Comparison of ENCODE assay signal across 18 cellular contexts in genomic region chr16:29151317-29151716, GRCh38.
A peak's percentile ranks its signal among the peaks of the same experiment; 100 is the strongest.
DNase-seq lines count a peak whose midpoint lies in the region; ATAC-seq and TF ChIP-seq lines count a peak whose summit lies in the region.
"Had no signal": no experiment of that assay in that cellular context is flagged by ENCODE, and none has a peak within 500 bp of the region (broad histone marks: within the 10 kb centered on the region; RNA-seq: fewer than 3 reads in every experiment).

No MANE protein-coding gene starts in this region.

- no peaks in the 10 kb centered on the region for H3K9me3 ChIP-seq in heart right ventricle
- no peaks in the 10 kb centered on the region for H3K9me3 ChIP-seq in T-helper 17 cell (ENCODE audit: control insufficient read depth, low read length, poor library complexity, severe bottlenecking)
- H3K9me3 ChIP-seq in mesenchymal stem cell (ENCODE audit: control insufficient read depth, low read length) = no peaks in the 10 kb centered on the region
- H3K9me3 ChIP-seq: SJSA1 had no signal

- CTCF ChIA-PET in activated CD8-positive, alpha-beta T cell treated with anti-CD3 and anti-CD28 coated beads for 36 hours (lab: Charles Lee) = no interaction called here

- no peak overlapping the region for H3K4ac ChIP-seq in mesenchymal stem cell (ENCODE audit: low read depth in 1 of 2, low read length in 2 of 2)

- no peak for TF ChIP-seq CTCF in heart right ventricle (IDR thresholded peaks at IDR 0.05)
- no peak for TF ChIP-seq CTCF in activated CD8-positive, alpha-beta T cell treated with anti-CD3 and anti-CD28 coated beads for 36 hours (IDR thresholded peaks at IDR 0.05)

- H3K27ac ChIP-seq in heart right ventricle = no peak overlapping the region
- H3K27ac ChIP-seq in mesenchymal stem cell (ENCODE audit: low read length, poor library complexity, severe bottlenecking) = no peak overlapping the region
- H3K27ac ChIP-seq: PC-9, SJSA1 had no signal

- peaks cover 4% of the 10 kb centered on the region for H3K36me3 Mint-ChIP-seq in T-helper 17 cell (ENCODE audit: low read depth)
- H3K36me3 Mint-ChIP-seq in activated CD8-positive, alpha-beta T cell treated with anti-CD3 and anti-CD28 coated beads for 36 hours (ENCODE audit: low read depth) = peaks cover 21% of the 10 kb centered on the region
- peaks cover 24 to 58% of the 10 kb centered on the region in 2 donors for H3K36me3 Mint-ChIP-seq in stimulated activated naive B cell treated with anti-CD40 and anti-IgM and Interleukin-4, amounts not matched to agents 10 μg/mL and 1 μg/mL and 100 μg/mL, for 72 hours

- no peaks in the 10 kb centered on the region for H3K27me3 ChIP-seq in heart right ventricle
- H3K27me3 ChIP-seq in mesenchymal stem cell (ENCODE audit: control insufficient read depth in 1 of 2, insufficient read depth in 1 of 2, low read length in 2 of 2) = no peaks in the 10 kb centered on the region
- H3K27me3 ChIP-seq: SJSA1 had no signal

- H4K8ac ChIP-seq in mesenchymal stem cell (ENCODE audit: low read length) = no peak overlapping the region

- peak overlapping the region; percentile 47 for H3K27ac Mint-ChIP-seq in T-helper 17 cell
- no peak overlapping the region for H3K27ac Mint-ChIP-seq in activated CD8-positive, alpha-beta T cell treated with anti-CD3 and anti-CD28 coated beads for 36 hours
- H3K27ac Mint-ChIP-seq in stimulated activated naive B cell treated with anti-CD40 and anti-IgM and Interleukin-4, amounts not matched to agents 10 μg/mL and 1 μg/mL and 100 μg/mL, for 72 hours = no peak overlapping the region
- H3K27ac Mint-ChIP-seq: B cell had no signal

- no peak overlapping the region for H3K14ac ChIP-seq in mesenchymal stem cell (ENCODE audit: low read length in 2 of 2)

- no peak overlapping the region for H2AFZ ChIP-seq in mesenchymal stem cell (ENCODE audit: low read depth, low read length)
- H2AFZ ChIP-seq: PC-9 had no signal

- WGBS in heart right ventricle, 2 donors = 95 to 98% methylated on average over 12 of the region's 12 CpGs
- 94% methylated on average over 12 of the region's 12 CpGs for WGBS in mesenchymal stem cell

- H3K23ac ChIP-seq in mesenchymal stem cell (ENCODE audit: low read length in 2 of 2) = no peak overlapping the region

- no peak overlapping the region for H3K4me3 ChIP-seq in heart right ventricle
- no peak overlapping the region for H3K4me3 ChIP-seq in mesenchymal stem cell (ENCODE audit: insufficient read depth in 1 of 2, low read depth in 1 of 2, low read length in 2 of 2)
- H3K4me3 ChIP-seq: PC-9, SJSA1 had no signal

- no peak overlapping the region for H3K4me2 ChIP-seq in mesenchymal stem cell (ENCODE audit: low read length, poor library complexity, severe bottlenecking)
- H3K4me2 ChIP-seq: PC-9 had no signal

- ATAC-seq in Right ventricle myocardium inferior (no peak), heart right ventricle (no peak), T-helper 17 cell (no peak)
- ATAC-seq in activated CD8-positive, alpha-beta T cell treated with anti-CD3 and anti-CD28 coated beads for 36 hours = no peak
- no peak for ATAC-seq in stimulated activated naive B cell treated with anti-CD40 and anti-IgM and Interleukin-4, amounts not matched to agents 10 μg/mL and 1 μg/mL and 100 μg/mL, for 72 hours (replicated peaks)

- no peak overlapping the region for H2BK120ac ChIP-seq in mesenchymal stem cell (ENCODE audit: low read depth, low read length)

- H2AK5ac ChIP-seq in mesenchymal stem cell (ENCODE audit: low read length, severe bottlenecking) = no peak overlapping the region

- H3K27me3 Mint-ChIP-seq in T-helper 17 cell = no peaks in the 10 kb centered on the region
- H3K27me3 Mint-ChIP-seq in activated CD8-positive, alpha-beta T cell treated with anti-CD3 and anti-CD28 coated beads for 36 hours = no peaks in the 10 kb centered on the region
- H3K27me3 Mint-ChIP-seq in stimulated activated naive B cell treated with anti-CD40 and anti-IgM and Interleukin-4, amounts not matched to agents 10 μg/mL and 1 μg/mL and 100 μg/mL, for 72 hours = no peaks in the 10 kb centered on the region
- H3K27me3 Mint-ChIP-seq: B cell had no signal

- intact Hi-C loops in Right ventricle myocardium inferior (cut with DNase I) = no loop called here
- intact Hi-C loops in heart right ventricle (cut with DNase I) = no loop called here
- intact Hi-C loops in activated CD8-positive, alpha-beta T cell treated with anti-CD3 and anti-CD28 coated beads for 36 hours (cut with micrococcal nuclease) = no loop called here

- H4K91ac ChIP-seq in mesenchymal stem cell (ENCODE audit: low read length) = peak overlapping the region; percentile 18

- H3K9me3 Mint-ChIP-seq in activated CD8-positive, alpha-beta T cell treated with anti-CD3 and anti-CD28 coated beads for 36 hours = no peaks in the 10 kb centered on the region
- H3K9me3 Mint-ChIP-seq in stimulated activated naive B cell treated with anti-CD40 and anti-IgM and Interleukin-4, amounts not matched to agents 10 μg/mL and 1 μg/mL and 100 μg/mL, for 72 hours = no peaks in the 10 kb centered on the region

- no peak overlapping the region for H2BK5ac ChIP-seq in mesenchymal stem cell (ENCODE audit: low read depth, low read length, poor library complexity, severe bottlenecking)

- no peak overlapping the region for H3K18ac ChIP-seq in mesenchymal stem cell (ENCODE audit: low read depth in 1 of 2, low read length in 2 of 2)

- peaks cover 33% of the 10 kb centered on the region for H3K4me1 Mint-ChIP-seq in T-helper 17 cell
- peaks cover 57% of the 10 kb centered on the region for H3K4me1 Mint-ChIP-seq in activated CD8-positive, alpha-beta T cell treated with anti-CD3 and anti-CD28 coated beads for 36 hours (ENCODE audit: low read depth)
- peaks cover 15 to 29% of the 10 kb centered on the region in 2 donors for H3K4me1 Mint-ChIP-seq in stimulated activated naive B cell treated with anti-CD40 and anti-IgM and Interleukin-4, amounts not matched to agents 10 μg/mL and 1 μg/mL and 100 μg/mL, for 72 hours

- H2BK15ac ChIP-seq in mesenchymal stem cell (ENCODE audit: low read depth, poor library complexity, severe bottlenecking) = no peak overlapping the region

- POLR2A ChIA-PET in activated CD8-positive, alpha-beta T cell treated with anti-CD3 and anti-CD28 coated beads for 36 hours (lab: Charles Lee) = no interaction called here

- H3K36me3 ChIP-seq in heart right ventricle (no peaks in the 10 kb centered on the region), mesenchymal stem cell (ENCODE audit: control insufficient read depth in 1 of 2, insufficient read depth in 2 of 2, low read depth in 1 of 2, low read length in 2 of 2) (no peaks in the 10 kb centered on the region)

- peak; percentile 39 for DNase-seq in Right ventricle myocardium inferior (ENCODE audit: missing footprints)
- no peak for DNase-seq in heart right ventricle
- no peak for DNase-seq in T-helper 17 cell
- no peak for DNase-seq in mesenchymal stem cell
- DNase-seq in activated CD8-positive, alpha-beta T cell treated with anti-CD3 and anti-CD28 coated beads for 36 hours = no peak
- DNase-seq in SHP77 treated with DMSO at 0.1 percent for 48 hours (lab: John Stamatoyannopoulos, UW) = no peak
- no peak for DNase-seq in stimulated activated naive B cell treated with anti-CD40 and anti-IgM and Interleukin-4, amounts not matched to agents 10 μg/mL and 1 μg/mL and 100 μg/mL, for 72 hours
- DNase-seq: COR-L47, DMS 273 treated with DMSO at 0.1 percent for 48 hours, DND-41, Karpas-422, NCI-H1436, NCI-H2029, NCI-H345, NCI-H526, PC-9 had no signal

- H3K9ac ChIP-seq in mesenchymal stem cell (ENCODE audit: low read length) = no peak overlapping the region

- no peaks in the 10 kb centered on the region for H3K79me1 ChIP-seq in mesenchymal stem cell (replicated peaks; ENCODE audit: low read length, poor library complexity, severe bottlenecking)

- no peak overlapping the region for H3K4me3 Mint-ChIP-seq in T-helper 17 cell
- H3K4me3 Mint-ChIP-seq in activated CD8-positive, alpha-beta T cell treated with anti-CD3 and anti-CD28 coated beads for 36 hours = no peak overlapping the region
- no peak overlapping the region for H3K4me3 Mint-ChIP-seq in stimulated activated naive B cell treated with anti-CD40 and anti-IgM and Interleukin-4, amounts not matched to agents 10 μg/mL and 1 μg/mL and 100 μg/mL, for 72 hours
- H3K4me3 Mint-ChIP-seq: B cell had no signal

- H2BK12ac ChIP-seq in mesenchymal stem cell (ENCODE audit: low read length in 2 of 2) = no peak overlapping the region

- H3K4me1 ChIP-seq in heart right ventricle (peaks cover under 1 to 27% (median 2%) of the 10 kb centered on the region in 9 donors), mesenchymal stem cell (ENCODE audit: control insufficient read depth, insufficient read depth, low read depth, low read length) (peaks cover 10% of the 10 kb centered on the region)
